Comparison of ENCODE assay signal across 10 cellular contexts in the genomic region with DNA sequence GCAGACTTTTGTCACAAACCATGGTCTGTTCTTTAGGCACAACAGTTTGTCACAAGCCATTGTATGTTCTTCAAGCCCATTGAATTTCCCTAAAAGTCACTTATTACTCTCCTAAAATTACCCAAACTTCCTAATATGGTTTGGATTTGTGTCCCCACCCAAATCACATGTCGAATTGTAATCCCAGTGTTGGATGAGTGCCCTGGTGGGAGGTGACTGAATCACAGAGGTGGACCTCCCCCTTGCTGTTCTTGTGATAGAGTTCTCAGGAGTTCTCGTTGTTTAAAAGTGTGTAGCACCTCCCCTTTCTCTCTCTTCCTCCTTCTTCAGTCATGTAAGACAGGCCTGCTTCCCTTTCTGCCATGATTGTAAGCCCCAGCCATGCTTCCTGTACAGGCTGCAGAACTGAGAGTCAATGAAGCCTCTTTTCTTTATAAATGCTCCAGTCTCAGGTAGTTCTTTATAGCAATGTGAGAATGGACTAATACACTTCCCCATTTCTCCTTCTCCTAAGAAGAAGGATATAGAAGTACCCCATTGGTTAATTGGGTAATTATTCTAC. TPM values are rescaled to one million over a fixed set of nuclear protein-coding genes. Genes with fewer than 3 reads are reported as not detected.
A peak's percentile ranks its signal among the peaks of the same experiment; 100 is the strongest.
DNase-seq lines count a peak whose midpoint lies in the region; ATAC-seq and TF ChIP-seq lines count a peak whose summit lies in the region.
"Had no signal": no experiment of that assay in that cellular context is flagged by ENCODE, and none has a peak within 500 bp of the region (broad histone marks: within the 10 kb centered on the region; RNA-seq: fewer than 3 reads in every experiment).

No MANE protein-coding gene starts in this region.

- CTCF ChIA-PET in activated CD8-positive, alpha-beta T cell treated with anti-CD3 and anti-CD28 coated beads for 36 hours (lab: Charles Lee): interaction anchor here (0.7 to 1.8 kb wide), 3 partner anchors 10 to 132 kb away, joined by 3 to 4 read pairs (median 3); no protein-coding TSS in a partner anchor

- H3K27me3 Mint-ChIP-seq in activated CD8-positive, alpha-beta T cell treated with anti-CD3 and anti-CD28 coated beads for 36 hours: no peaks in the 10 kb centered on the region
- H3K27me3 Mint-ChIP-seq: CD4-positive, alpha-beta T cell had no signal

- H3K9me3 Mint-ChIP-seq in activated CD8-positive, alpha-beta T cell treated with anti-CD3 and anti-CD28 coated beads for 36 hours: no peaks in the 10 kb centered on the region
- H3K9me3 Mint-ChIP-seq: CD4-positive, alpha-beta T cell had no signal

- no peaks in the 10 kb centered on the region for H3K36me3 Mint-ChIP-seq in activated CD8-positive, alpha-beta T cell treated with anti-CD3 and anti-CD28 coated beads for 36 hours (ENCODE audit: low read depth)

- intact Hi-C loops in activated CD8-positive, alpha-beta T cell treated with anti-CD3 and anti-CD28 coated beads for 36 hours (cut with micrococcal nuclease): no loop called here

- H3K4me1 Mint-ChIP-seq in activated CD8-positive, alpha-beta T cell treated with anti-CD3 and anti-CD28 coated beads for 36 hours (ENCODE audit: low read depth): peaks cover 4% of the 10 kb centered on the region

- POLR2A ChIA-PET in activated CD8-positive, alpha-beta T cell treated with anti-CD3 and anti-CD28 coated beads for 36 hours (lab: Charles Lee): no interaction called here

- H3K27ac Mint-ChIP-seq in activated CD8-positive, alpha-beta T cell treated with anti-CD3 and anti-CD28 coated beads for 36 hours: no peak overlapping the region
- H3K27ac Mint-ChIP-seq: CD4-positive, alpha-beta T cell had no signal

- ATAC-seq in GM19463 (IDR thresholded peaks at IDR 0.05; ENCODE audit: unreplicated experiment) (peak; percentile 56), HG03108 (IDR thresholded peaks at IDR 0.05; ENCODE audit: unreplicated experiment) (peak; percentile 90)
- peak; percentile 47 for ATAC-seq in activated CD8-positive, alpha-beta T cell treated with anti-CD3 and anti-CD28 coated beads for 36 hours

- DNase-seq in CMK (ENCODE audit: low read depth) (peak; percentile 70), RPMI8226 (no peak), GM03348 (ENCODE audit: low spot score) (no peak), NCI-H1105 treated with DMSO at 0.1 percent for 48 hours (lab: John Stamatoyannopoulos, UW) (no peak), COLO829 (ENCODE audit: low spot score) (no peak)
- DNase-seq in activated CD8-positive, alpha-beta T cell treated with anti-CD3 and anti-CD28 coated beads for 36 hours: no peak
- DNase-seq: CD4-positive, alpha-beta T cell; transverse colon had no signal

- H3K4me3 Mint-ChIP-seq in activated CD8-positive, alpha-beta T cell treated with anti-CD3 and anti-CD28 coated beads for 36 hours: no peak overlapping the region
- H3K4me3 Mint-ChIP-seq: CD4-positive, alpha-beta T cell had no signal

- TF ChIP-seq CTCF in activated CD8-positive, alpha-beta T cell treated with anti-CD3 and anti-CD28 coated beads for 36 hours (IDR thresholded peaks at IDR 0.05): no peak

RNA-seq across cellular contexts. Expression of a gene that starts 11.2 kb away (rescaled TPM):
- 100 to 1,000 TPM; 172 to 173 TPM for total RNA-seq in activated CD8-positive, alpha-beta T cell treated with anti-CD3 and anti-CD28 coated beads for 36 hours
